ENCODE assay signal across 1 cellular context in the genomic region with DNA sequence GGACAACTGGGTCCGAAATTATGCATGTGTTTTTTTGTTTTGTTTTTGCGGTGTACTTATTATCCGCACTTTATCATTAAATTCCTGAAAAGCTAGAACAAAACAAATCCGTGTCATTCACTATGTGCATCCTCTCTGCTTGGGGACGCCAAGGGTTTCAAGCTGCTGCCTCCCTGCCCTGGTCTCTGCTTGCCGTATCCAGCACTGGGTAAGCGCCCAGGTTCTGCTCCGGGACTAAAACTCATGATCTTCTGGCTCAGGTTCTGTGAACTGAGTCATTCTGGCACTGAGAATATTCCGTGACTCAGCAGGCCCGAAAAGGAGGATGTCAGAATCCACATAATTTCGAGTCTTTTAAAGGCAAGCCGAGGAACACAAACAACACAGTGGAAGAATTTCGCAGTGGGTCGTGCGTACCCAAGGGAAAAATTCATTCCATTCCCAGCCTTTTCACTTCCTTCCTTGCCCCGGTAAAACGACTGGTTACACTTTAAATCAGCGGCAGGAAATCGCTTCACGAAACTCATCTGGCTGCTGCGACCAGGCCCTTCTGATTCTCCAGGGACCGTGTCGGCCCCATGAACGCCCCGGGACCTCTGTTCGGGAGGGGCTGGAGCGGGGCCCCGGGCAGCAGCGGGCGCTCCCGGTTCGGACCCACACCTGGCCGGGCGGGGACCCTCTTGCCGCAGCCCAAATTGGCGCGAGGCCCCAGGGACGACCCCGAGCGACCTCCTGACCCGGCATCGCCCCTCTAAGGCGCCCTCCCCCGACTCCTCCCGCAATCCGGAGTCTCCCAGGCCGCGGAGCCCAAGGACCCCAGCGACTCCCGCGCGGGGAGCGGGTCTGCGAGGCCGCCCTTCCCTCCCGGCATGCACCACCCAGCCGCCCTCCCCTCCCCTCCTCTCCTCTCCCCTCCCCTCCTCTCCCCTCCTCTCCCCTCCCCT.
TF ChIP-seq lines count a peak whose summit lies in the region.

No MANE protein-coding gene starts in this region.

TF ChIP-seq in A549, 52 proteins besides CTCF, POLR2A, EP300 and RAD21 (continued from another document):
- TF ChIP-seq, protein P1, sequence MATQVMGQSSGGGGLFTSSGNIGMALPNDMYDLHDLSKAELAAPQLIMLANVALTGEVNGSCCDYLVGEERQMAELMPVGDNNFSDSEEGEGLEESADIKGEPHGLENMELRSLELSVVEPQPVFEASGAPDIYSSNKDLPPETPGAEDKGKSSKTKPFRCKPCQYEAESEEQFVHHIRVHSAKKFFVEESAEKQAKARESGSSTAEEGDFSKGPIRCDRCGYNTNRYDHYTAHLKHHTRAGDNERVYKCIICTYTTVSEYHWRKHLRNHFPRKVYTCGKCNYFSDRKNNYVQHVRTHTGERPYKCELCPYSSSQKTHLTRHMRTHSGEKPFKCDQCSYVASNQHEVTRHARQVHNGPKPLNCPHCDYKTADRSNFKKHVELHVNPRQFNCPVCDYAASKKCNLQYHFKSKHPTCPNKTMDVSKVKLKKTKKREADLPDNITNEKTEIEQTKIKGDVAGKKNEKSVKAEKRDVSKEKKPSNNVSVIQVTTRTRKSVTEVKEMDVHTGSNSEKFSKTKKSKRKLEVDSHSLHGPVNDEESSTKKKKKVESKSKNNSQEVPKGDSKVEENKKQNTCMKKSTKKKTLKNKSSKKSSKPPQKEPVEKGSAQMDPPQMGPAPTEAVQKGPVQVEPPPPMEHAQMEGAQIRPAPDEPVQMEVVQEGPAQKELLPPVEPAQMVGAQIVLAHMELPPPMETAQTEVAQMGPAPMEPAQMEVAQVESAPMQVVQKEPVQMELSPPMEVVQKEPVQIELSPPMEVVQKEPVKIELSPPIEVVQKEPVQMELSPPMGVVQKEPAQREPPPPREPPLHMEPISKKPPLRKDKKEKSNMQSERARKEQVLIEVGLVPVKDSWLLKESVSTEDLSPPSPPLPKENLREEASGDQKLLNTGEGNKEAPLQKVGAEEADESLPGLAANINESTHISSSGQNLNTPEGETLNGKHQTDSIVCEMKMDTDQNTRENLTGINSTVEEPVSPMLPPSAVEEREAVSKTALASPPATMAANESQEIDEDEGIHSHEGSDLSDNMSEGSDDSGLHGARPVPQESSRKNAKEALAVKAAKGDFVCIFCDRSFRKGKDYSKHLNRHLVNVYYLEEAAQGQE (IDR thresholded peaks at IDR 0.05), result no peak
- TF ChIP-seq PHF8 (IDR thresholded peaks at IDR 0.05; ENCODE audit: borderline replicate concordance, low read depth) (peak; percentile 82; the same call in 1 of the 2 replicates), RNF2 (IDR thresholded peaks at IDR 0.05; ENCODE audit: borderline replicate concordance, low read depth) (no peak), GATA3 (IDR thresholded peaks at IDR 0.05; ENCODE audit: borderline replicate concordance) (0 out of 2 replicates have a peak, but pooled peaks have one; percentile 32), TFCP2L1 (CRISPR knock-in tag; IDR thresholded peaks at IDR 0.05) (peak; percentile 86; the same call in 1 of the 2 replicates), MAZ (IDR thresholded peaks at IDR 0.05; ENCODE audit: borderline replicate concordance, low read depth, low read length) (no peak), NR3C1 (IDR thresholded peaks at IDR 0.05) (no peak), CHD2 (IDR thresholded peaks at IDR 0.05; ENCODE audit: low read length, partially characterized antibody) (no peak), ZNF302 (CRISPR knock-in tag; IDR thresholded peaks at IDR 0.05) (no peak), HOXA7 (CRISPR knock-in tag; IDR thresholded peaks at IDR 0.05) (peak; percentile 60; the same call in 1 of the 2 replicates), CEBPB (IDR thresholded peaks at IDR 0.05) (no peak), EHMT2 (IDR thresholded peaks at IDR 0.05; ENCODE audit: low read depth) (no peak), JUN (IDR thresholded peaks at IDR 0.05) (peak; percentile 41 to 86; a peak in 4 of 5 replicates), HOXB13 (CRISPR knock-in tag; IDR thresholded peaks at IDR 0.05; ENCODE audit: low read depth) (no peak), RCOR1 (IDR thresholded peaks at IDR 0.05; ENCODE audit: low read depth, low read length) (no peak), MYC (IDR thresholded peaks at IDR 0.05; ENCODE audit: borderline replicate concordance, low read length) (no peak; the same call in 1 of the 2 replicates), POLR2AphosphoS2 (conservative IDR thresholded peaks at IDR 0.05; ENCODE audit: low read length) (no peak), CHD4 (IDR thresholded peaks at IDR 0.05; ENCODE audit: borderline replicate concordance) (no peak), ESRRA (IDR thresholded peaks at IDR 0.05; ENCODE audit: borderline replicate concordance, low read length) (no peak), KDM1A (IDR thresholded peaks at IDR 0.05; ENCODE audit: low read depth) (no peak), EHF (CRISPR knock-in tag; IDR thresholded peaks at IDR 0.05) (no peak), HEYL (CRISPR knock-in tag; IDR thresholded peaks at IDR 0.05) (no peak), CBX2 (IDR thresholded peaks at IDR 0.05; ENCODE audit: borderline replicate concordance, low read depth) (no peak), ZC3H11A (IDR thresholded peaks at IDR 0.05) (no peak), CBX8 (IDR thresholded peaks at IDR 0.05) (no peak), BHLHE40 (IDR thresholded peaks at IDR 0.05; ENCODE audit: low read depth, low read length) (no peak), RFX5 (IDR thresholded peaks at IDR 0.05) (no peak), KDM5A (IDR thresholded peaks at IDR 0.05) (no peak), FOXS1 (CRISPR knock-in tag; IDR thresholded peaks at IDR 0.05) (no peak), TP53 (CRISPR knock-in tag; IDR thresholded peaks at IDR 0.05) (peak; percentile 69; the same call in 1 of the 2 replicates)
- TF ChIP-seq, protein P2, sequence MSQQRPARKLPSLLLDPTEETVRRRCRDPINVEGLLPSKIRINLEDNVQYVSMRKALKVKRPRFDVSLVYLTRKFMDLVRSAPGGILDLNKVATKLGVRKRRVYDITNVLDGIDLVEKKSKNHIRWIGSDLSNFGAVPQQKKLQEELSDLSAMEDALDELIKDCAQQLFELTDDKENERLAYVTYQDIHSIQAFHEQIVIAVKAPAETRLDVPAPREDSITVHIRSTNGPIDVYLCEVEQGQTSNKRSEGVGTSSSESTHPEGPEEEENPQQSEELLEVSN (IDR thresholded peaks at IDR 0.05; ENCODE audit: borderline replicate concordance, low read depth), result no peak
- TF ChIP-seq, protein P3, sequence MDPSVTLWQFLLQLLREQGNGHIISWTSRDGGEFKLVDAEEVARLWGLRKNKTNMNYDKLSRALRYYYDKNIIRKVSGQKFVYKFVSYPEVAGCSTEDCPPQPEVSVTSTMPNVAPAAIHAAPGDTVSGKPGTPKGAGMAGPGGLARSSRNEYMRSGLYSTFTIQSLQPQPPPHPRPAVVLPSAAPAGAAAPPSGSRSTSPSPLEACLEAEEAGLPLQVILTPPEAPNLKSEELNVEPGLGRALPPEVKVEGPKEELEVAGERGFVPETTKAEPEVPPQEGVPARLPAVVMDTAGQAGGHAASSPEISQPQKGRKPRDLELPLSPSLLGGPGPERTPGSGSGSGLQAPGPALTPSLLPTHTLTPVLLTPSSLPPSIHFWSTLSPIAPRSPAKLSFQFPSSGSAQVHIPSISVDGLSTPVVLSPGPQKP (IDR thresholded peaks at IDR 0.05; ENCODE audit: low read depth, low read length), result no peak
- TF ChIP-seq, protein P4, sequence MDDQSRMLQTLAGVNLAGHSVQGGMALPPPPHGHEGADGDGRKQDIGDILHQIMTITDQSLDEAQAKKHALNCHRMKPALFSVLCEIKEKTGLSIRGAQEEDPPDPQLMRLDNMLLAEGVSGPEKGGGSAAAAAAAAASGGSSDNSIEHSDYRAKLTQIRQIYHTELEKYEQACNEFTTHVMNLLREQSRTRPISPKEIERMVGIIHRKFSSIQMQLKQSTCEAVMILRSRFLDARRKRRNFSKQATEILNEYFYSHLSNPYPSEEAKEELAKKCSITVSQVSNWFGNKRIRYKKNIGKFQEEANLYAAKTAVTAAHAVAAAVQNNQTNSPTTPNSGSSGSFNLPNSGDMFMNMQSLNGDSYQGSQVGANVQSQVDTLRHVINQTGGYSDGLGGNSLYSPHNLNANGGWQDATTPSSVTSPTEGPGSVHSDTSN (IDR thresholded peaks at IDR 0.05), result 0 out of 2 replicates have a peak, but pooled peaks have one; percentile 42
- TF ChIP-seq, protein P5, sequence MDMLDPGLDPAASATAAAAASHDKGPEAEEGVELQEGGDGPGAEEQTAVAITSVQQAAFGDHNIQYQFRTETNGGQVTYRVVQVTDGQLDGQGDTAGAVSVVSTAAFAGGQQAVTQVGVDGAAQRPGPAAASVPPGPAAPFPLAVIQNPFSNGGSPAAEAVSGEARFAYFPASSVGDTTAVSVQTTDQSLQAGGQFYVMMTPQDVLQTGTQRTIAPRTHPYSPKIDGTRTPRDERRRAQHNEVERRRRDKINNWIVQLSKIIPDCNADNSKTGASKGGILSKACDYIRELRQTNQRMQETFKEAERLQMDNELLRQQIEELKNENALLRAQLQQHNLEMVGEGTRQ (IDR thresholded peaks at IDR 0.05), result no peak
